Comparison of ENCODE assay signal across 8 cellular contexts in genomic region chr18:54776282-54776977, GRCh38. TPM values are rescaled to one million over a fixed set of nuclear protein-coding genes. Genes with fewer than 3 reads are reported as not detected.
DNase-seq lines count a peak whose midpoint lies in the region; ATAC-seq and TF ChIP-seq lines count a peak whose summit lies in the region.

No MANE protein-coding gene starts in this region.

- H3K27me3 ChIP-seq in MG63: no peaks in the 10 kb centered on the region
- no peaks in the 10 kb centered on the region for H3K27me3 ChIP-seq in smooth muscle cell (ENCODE audit: low read depth)

- H3K4me3 ChIP-seq in MG63 (no peak overlapping the region), cardiac fibroblast (replicated peaks in 1 of 2; ENCODE audit: low read depth in 2 of 2, low read length in 2 of 2) (no peak overlapping the region), smooth muscle cell (no peak overlapping the region)

- no peak overlapping the region for H2AFZ ChIP-seq in smooth muscle cell (ENCODE audit: low read depth)

- peak overlapping the region; percentile 87 for H3K9ac ChIP-seq in smooth muscle cell (ENCODE audit: low read depth)

- peak; percentile 57 for ATAC-seq in GM21737 (IDR thresholded peaks at IDR 0.05; ENCODE audit: unreplicated experiment)

- H3K27ac ChIP-seq in smooth muscle cell (ENCODE audit: low read depth): peak overlapping the region; percentile 97

- peaks cover 21% of the 10 kb centered on the region for H3F3A ChIP-seq in smooth muscle cell (ENCODE audit: low read depth)

- no peaks in the 10 kb centered on the region for H3K4me1 ChIP-seq in smooth muscle cell (ENCODE audit: low read depth)

- intact Hi-C loops in posterior vena cava (cut with DNase I): no loop called here

- no peaks in the 10 kb centered on the region for H3K79me2 ChIP-seq in smooth muscle cell (ENCODE audit: low read depth)

- no peaks in the 10 kb centered on the region for H4K20me1 ChIP-seq in smooth muscle cell (ENCODE audit: low read depth)

- DNase-seq in ELR (ENCODE audit: low read depth) (peak; percentile 99), MG63 (peak; percentile 86), cardiac fibroblast (ENCODE audit: low read depth in 2 of 2) (peak; percentile 97 to 99), smooth muscle cell (lab: John Stamatoyannopoulos, UW; ENCODE audit: unreplicated experiment) (peak; percentile 25), NCI-H1694 (lab: John Stamatoyannopoulos, UW) (no peak), posterior vena cava (ENCODE audit: low spot score) (no peak), anterior cingulate cortex (lab: John Stamatoyannopoulos, UW) (no peak)

- 19% methylated on average over 8 of the region's 8 CpGs for WGBS in smooth muscle cell (ENCODE audit: low lambda C conversion rate)

- H3K9me3 ChIP-seq in MG63 (no peaks in the 10 kb centered on the region), smooth muscle cell (replicated peaks; ENCODE audit: low read depth) (no peaks in the 10 kb centered on the region)

- H3K4me2 ChIP-seq in smooth muscle cell: peak overlapping the region; percentile 52

- no peak for TF ChIP-seq CTCF in cardiac fibroblast (IDR thresholded peaks at IDR 0.05; ENCODE audit: low read depth, low read length)
- TF ChIP-seq CTCF in smooth muscle cell (IDR thresholded peaks at IDR 0.05; ENCODE audit: borderline replicate concordance, insufficient read depth, poor library complexity, severe bottlenecking): no peak

- H3K36me3 ChIP-seq in MG63 (no peaks in the 10 kb centered on the region), smooth muscle cell (ENCODE audit: low read depth) (no peaks in the 10 kb centered on the region)

RNA-seq across cellular contexts. Expression of gene RAB27B, which starts 51.8 kb away (rescaled TPM):
- total RNA-seq in MG63 (2014; rRNA removed; shearing (Covaris generic); ENCODE audit: low replicate concordance): not detected in 2 replicates
- total RNA-seq in smooth muscle cell: 8.9 and 9.5 TPM in 2 replicates
- 0.98 and 2.4 TPM in 2 replicates for polyA plus RNA-seq in smooth muscle cell
- total RNA-seq in posterior vena cava: 1 to 10 TPM in 1 of 2 donors, under 1 TPM in 1; 0.33 to 1.2 TPM

Comparison
In these comparisons a context has a peak if more than half of its experiments do, and no peak if none do; other contexts are left out.
1. DNase-seq: peak in ELR (single experiment), MG63 (single experiment), cardiac fibroblast (2 of 2) and smooth muscle cell (single experiment); none in NCI-H1694 (single experiment), posterior vena cava (single experiment) and anterior cingulate cortex (0 of 58).